ENCODE assay signal across 8 cellular contexts in the genomic region with DNA sequence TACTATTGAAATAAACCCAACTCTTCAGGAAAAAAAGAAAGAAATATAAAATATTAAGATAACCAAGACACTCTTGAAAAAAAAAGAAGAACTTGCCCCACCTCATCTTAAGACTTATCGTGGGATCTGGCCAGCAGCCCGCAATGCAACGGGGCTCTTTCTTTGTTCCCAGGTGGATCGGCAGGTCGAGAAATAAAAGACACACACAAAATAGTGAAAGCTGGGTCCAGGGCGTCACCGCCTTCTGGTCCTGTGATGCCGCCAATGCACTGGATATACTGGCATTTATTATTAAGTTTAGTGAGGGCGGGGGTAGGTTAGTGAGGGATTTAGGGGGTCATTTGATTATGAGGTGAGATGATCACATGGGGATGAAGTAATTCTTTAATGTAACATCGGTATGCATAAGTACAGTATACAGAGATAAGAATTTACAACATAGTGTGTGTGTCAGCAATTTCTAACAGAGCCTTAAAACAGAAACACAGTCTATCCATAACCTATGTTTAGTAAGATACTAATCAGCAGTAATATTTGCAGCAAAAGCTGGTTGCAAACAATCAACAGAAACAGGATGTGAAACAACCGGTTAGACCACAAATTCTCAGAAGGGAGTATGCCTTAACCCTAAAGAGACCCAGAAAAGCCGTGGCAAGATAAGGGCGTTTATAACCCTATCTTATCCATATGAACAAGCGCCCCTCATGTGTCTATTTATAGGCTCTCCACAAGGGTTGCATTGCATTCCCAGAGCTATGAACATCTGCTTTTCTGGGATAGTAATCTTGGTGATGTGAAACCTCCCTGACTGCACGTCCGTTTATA. TPM values are rescaled to one million over a fixed set of nuclear protein-coding genes. Genes with fewer than 3 reads are reported as not detected.
DNase-seq lines count a peak whose midpoint lies in the region; ATAC-seq and TF ChIP-seq lines count a peak whose summit lies in the region.
"Not testable (repeated sequence)": the region's sequence is repeated elsewhere in the genome, so short reads cannot be mapped to it uniquely, and the experiment has no call there.

No MANE protein-coding gene starts in this region.

- POLR2A ChIA-PET in CD4-positive, alpha-beta T cell (lab: Charles Lee), result interaction anchor here (0.7 to 14.5 kb wide), 17 partner anchors 8 to 153 kb away, joined by 3 to 351 read pairs (median 5); a partner anchor contains a TSS
- POLR2A ChIA-PET in OCI-LY7 (lab: Charles Lee) (interaction anchor here (0.6 to 0.8 kb wide), 2 partner anchors 14 to 863 kb away, joined by 3 read pairs; no protein-coding TSS in a partner anchor), activated B cell treated with CpG ODN at 0.5 μM for 24 hours (lab: Charles Lee) (interaction anchor here (1.3 to 4.0 kb wide), 2 partner anchors 19 to 114 kb away, joined by 3 to 52 read pairs; a partner anchor contains a TSS)

- not testable (repeated sequence) for H2AFZ ChIP-seq in OCI-LY7 (ENCODE audit: low read length)

- H3K9me3 Mint-ChIP-seq in CD4-positive, alpha-beta T cell; activated B cell treated with CpG ODN at 0.5 μM for 24 hours; stimulated activated effector memory CD8-positive, alpha-beta T cell treated with anti-CD3 and anti-CD28 coated beads, Interleukin-12 subunit alpha, Interleukin-12 subunit beta, amount 100 ng/mL, for 72 hours: not testable (repeated sequence)

- peaks cover 19% of the 10 kb centered on the region for H3K4me1 ChIP-seq in OCI-LY7 (ENCODE audit: insufficient read depth, low read length, poor library complexity, severe bottlenecking)

- peaks cover 20% of the 10 kb centered on the region for H3K36me3 Mint-ChIP-seq in CD4-positive, alpha-beta T cell (ENCODE audit: low read depth)
- not testable (repeated sequence) for H3K36me3 Mint-ChIP-seq in activated B cell treated with CpG ODN at 0.5 μM for 24 hours (ENCODE audit: low read depth); stimulated activated effector memory CD8-positive, alpha-beta T cell treated with anti-CD3 and anti-CD28 coated beads, Interleukin-12 subunit alpha, Interleukin-12 subunit beta, amount 100 ng/mL, for 72 hours

- peaks cover 13% of the 10 kb centered on the region; the same call in 1 of the 2 replicates for H4K20me1 ChIP-seq in OCI-LY7 (ENCODE audit: insufficient read depth, low read length)

- H3K27ac Mint-ChIP-seq in CD4-positive, alpha-beta T cell, result peak overlapping the region; percentile 86
- peak overlapping the region; percentile 2 for H3K27ac Mint-ChIP-seq in activated B cell treated with CpG ODN at 0.5 μM for 24 hours
- peak overlapping the region; percentile 76 for H3K27ac Mint-ChIP-seq in stimulated activated effector memory CD8-positive, alpha-beta T cell treated with anti-CD3 and anti-CD28 coated beads, Interleukin-12 subunit alpha, Interleukin-12 subunit beta, amount 100 ng/mL, for 72 hours

- CTCF ChIA-PET in CD4-positive, alpha-beta T cell (lab: Charles Lee), result interaction anchor here (1.0 to 4.7 kb wide), 5 partner anchors 9 to 43 kb away, joined by 3 to 28 read pairs (median 6); a partner anchor contains a TSS
- CTCF ChIA-PET in OCI-LY7 (lab: Charles Lee; ENCODE audit: unreplicated experiment), result not testable (repeated sequence)
- CTCF ChIA-PET in activated B cell treated with CpG ODN at 0.5 μM for 24 hours (lab: Charles Lee), result interaction anchor here (1.5 kb wide), 1 partner anchor 20 kb away, joined by 5 read pairs; no protein-coding TSS in a partner anchor

- in situ Hi-C loops in KBM-7 (cut with MboI; ENCODE audit: low pct_unique_long_range_greater_than_20kb, low sequenced_read_pairs), result not testable (repeated sequence)

- not testable (repeated sequence) for H3K36me3 ChIP-seq in OCI-LY7 (ENCODE audit: insufficient read depth, low read length)

- peak overlapping the region; percentile 34 for H3K4me3 ChIP-seq in OCI-LY7 (ENCODE audit: low read depth, low read length, poor library complexity, severe bottlenecking)

- peak overlapping the region; percentile 44 for H3K27ac ChIP-seq in CD4-positive, alpha-beta T cell (ENCODE audit: low read depth, low read length)
- H3K27ac ChIP-seq in OCI-LY7 (ENCODE audit: low read depth, low read length, poor library complexity, severe bottlenecking), result not testable (repeated sequence)

- peak overlapping the region; percentile 61 for H3K4me2 ChIP-seq in OCI-LY7 (ENCODE audit: low read length)

- TF ChIP-seq CTCF in CD4-positive, alpha-beta T cell (IDR thresholded peaks at IDR 0.05); OCI-LY7 (conservative IDR thresholded peaks at IDR 0.05; ENCODE audit: low read length); activated B cell treated with CpG ODN at 0.5 μM for 24 hours (IDR thresholded peaks at IDR 0.05): not testable (repeated sequence)

- not testable (repeated sequence) for H3K27me3 ChIP-seq in CD4-positive, alpha-beta T cell (ENCODE audit: control insufficient read depth, insufficient read depth, low read length)

- not testable (repeated sequence) for H3K9me2 ChIP-seq in OCI-LY7 (ENCODE audit: insufficient read depth, low read length)

- peaks cover 81% of the 10 kb centered on the region for H3K4me1 Mint-ChIP-seq in CD4-positive, alpha-beta T cell (ENCODE audit: low read depth)
- peaks cover 46% of the 10 kb centered on the region for H3K4me1 Mint-ChIP-seq in activated B cell treated with CpG ODN at 0.5 μM for 24 hours
- H3K4me1 Mint-ChIP-seq in stimulated activated effector memory CD8-positive, alpha-beta T cell treated with anti-CD3 and anti-CD28 coated beads, Interleukin-12 subunit alpha, Interleukin-12 subunit beta, amount 100 ng/mL, for 72 hours, result peaks cover 70% of the 10 kb centered on the region

- not testable (repeated sequence) for BruUV-seq in OCI-LY7 (replicated peaks; lab: Mats Ljungman, UMichigan)

- intact Hi-C loops in CD4-positive, alpha-beta T cell (cut with DNase I, micrococcal nuclease), result loop anchor here (1.0 to 5.0 kb wide), 3 partner anchors 19 to 397 kb away; a partner anchor contains a TSS
- intact Hi-C loops in OCI-LY7 (cut with micrococcal nuclease; ENCODE audit: unreplicated experiment) (loop anchor here (2.0 kb wide), 1 partner anchor 18 kb away; a partner anchor contains a TSS), activated B cell treated with CpG ODN at 0.5 μM for 24 hours (cut with micrococcal nuclease) (loop anchor here (1.0 to 5.0 kb wide), 3 partner anchors 8 to 47 kb away; no protein-coding TSS in a partner anchor)

- not testable (repeated sequence) for ATAC-seq in CD4-positive, alpha-beta T cell (ENCODE audit: poor library complexity); stimulated activated effector memory CD8-positive, alpha-beta T cell treated with anti-CD3 and anti-CD28 coated beads, Interleukin-12 subunit alpha, Interleukin-12 subunit beta, amount 100 ng/mL, for 72 hours
- peak; percentile 10 for ATAC-seq in GM21423 (IDR thresholded peaks at IDR 0.05; ENCODE audit: unreplicated experiment)
- ATAC-seq in activated B cell treated with CpG ODN at 0.5 μM for 24 hours (ENCODE audit: low read depth), result peak; percentile 37

- DNase-seq in CD4-positive, alpha-beta T cell; activated B cell treated with CpG ODN at 0.5 μM for 24 hours; stimulated activated effector memory CD8-positive, alpha-beta T cell treated with anti-CD3 and anti-CD28 coated beads, Interleukin-12 subunit alpha, Interleukin-12 subunit beta, amount 100 ng/mL, for 72 hours (ENCODE audit: low spot score in 2 of 2): not testable (repeated sequence)
- DNase-seq in KBM-7, result peak; percentile 28
- DNase-seq in OCI-LY7 (ENCODE audit: low spot score), result peak; percentile 70
- peak; percentile 19 for DNase-seq in amniotic epithelial cell (ENCODE audit: low read depth)
- peak; percentile 6 for DNase-seq in left kidney (ENCODE audit: low read depth, low spot score)

- peak overlapping the region; percentile 81 for H3K4me3 Mint-ChIP-seq in CD4-positive, alpha-beta T cell
- peak overlapping the region; percentile 77 for H3K4me3 Mint-ChIP-seq in activated B cell treated with CpG ODN at 0.5 μM for 24 hours
- peak overlapping the region; percentile 77 for H3K4me3 Mint-ChIP-seq in stimulated activated effector memory CD8-positive, alpha-beta T cell treated with anti-CD3 and anti-CD28 coated beads, Interleukin-12 subunit alpha, Interleukin-12 subunit beta, amount 100 ng/mL, for 72 hours

- H3K27me3 Mint-ChIP-seq in CD4-positive, alpha-beta T cell, result not testable (repeated sequence)
- peaks cover 11% of the 10 kb centered on the region for H3K27me3 Mint-ChIP-seq in activated B cell treated with CpG ODN at 0.5 μM for 24 hours

- H3K9me3 ChIP-seq in CD4-positive, alpha-beta T cell (ENCODE audit: control insufficient read depth, low read length); OCI-LY7 (ENCODE audit: low read length): not testable (repeated sequence)

- H3K79me2 ChIP-seq in OCI-LY7 (ENCODE audit: insufficient read depth, low read depth, low read length), result not testable (repeated sequence)

RNA-seq across cellular contexts. Expression of a gene that starts 18.5 kb away (rescaled TPM):
- total RNA-seq in CD4-positive, alpha-beta T cell, result 10 to 100 TPM; 12.7 to 12.8 TPM
- total RNA-seq in OCI-LY7 (2014; rRNA removed; shearing (Covaris generic)), result 8.8 and 9.0 TPM in 2 replicates
- total RNA-seq in OCI-LY7 (2022) (13.1 and 16.0 TPM in 2 replicates), activated B cell treated with CpG ODN at 0.5 μM for 24 hours (6.4 and 10.5 TPM in 2 replicates)

RNA-seq across cellular contexts. Expression of a gene that starts 18.8 kb away (rescaled TPM):
- 100 to 1,000 TPM; 109 to 117 TPM for total RNA-seq in CD4-positive, alpha-beta T cell
- 72.1 and 112 TPM in 2 replicates for total RNA-seq in OCI-LY7 (2014; rRNA removed; shearing (Covaris generic))
- total RNA-seq in OCI-LY7 (2022) (107 and 120 TPM in 2 replicates), activated B cell treated with CpG ODN at 0.5 μM for 24 hours (133 and 135 TPM in 2 replicates)

Comparison
In these comparisons a context has a peak if more than half of its experiments do, and no peak if none do; other contexts are left out.
1. H3K27ac Mint-ChIP-seq: peak in every context shown above with its lines; median percentile 86 in CD4-positive, alpha-beta T cell; 76 in stimulated activated effector memory CD8-positive, alpha-beta T cell treated with anti-CD3 and anti-CD28 coated beads, Interleukin-12 subunit alpha, Interleukin-12 subunit beta, amount 100 ng/mL, for 72 hours; 2 in activated B cell treated with CpG ODN at 0.5 μM for 24 hours.